Comparison of ENCODE assay signal across 11 cellular contexts in the genomic region with DNA sequence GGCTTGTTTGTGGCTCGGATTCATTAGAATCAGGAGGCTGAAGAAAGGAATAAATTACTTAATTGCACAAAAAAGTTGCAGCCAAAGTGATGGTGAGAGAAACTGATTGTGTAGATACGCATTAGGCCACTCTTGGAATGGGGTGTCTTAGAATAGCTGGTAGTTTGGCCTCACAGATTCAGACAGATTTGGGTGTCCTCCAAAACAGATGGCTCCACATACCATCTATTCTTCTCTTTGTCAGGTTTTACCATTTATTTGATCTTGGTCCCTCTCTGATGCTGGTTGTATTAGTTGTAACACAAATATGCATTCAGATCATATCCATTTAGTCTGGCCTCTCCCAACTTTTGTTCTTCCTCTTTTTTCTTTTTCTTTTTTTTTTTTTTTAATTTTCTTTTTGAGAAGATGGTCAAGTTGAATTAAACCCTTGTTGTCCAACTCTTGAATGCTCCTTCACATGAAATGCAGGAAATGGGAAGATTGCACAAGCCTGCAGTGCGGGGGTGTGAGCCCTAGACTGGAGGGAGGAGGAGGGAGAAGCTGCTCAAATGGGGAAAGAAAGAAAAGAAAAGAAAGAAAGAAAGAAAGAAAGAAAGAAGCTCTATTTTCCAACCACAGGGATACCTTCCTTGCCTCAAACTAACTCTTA.
DNase-seq lines count a peak whose midpoint lies in the region; ATAC-seq and TF ChIP-seq lines count a peak whose summit lies in the region.
"Had no signal": no experiment of that assay in that cellular context is flagged by ENCODE, and none has a peak within 500 bp of the region (broad histone marks: within the 10 kb centered on the region; RNA-seq: fewer than 3 reads in every experiment).

No MANE protein-coding gene starts in this region.

- H3K36me3 Mint-ChIP-seq in MCF 10A (ENCODE audit: insufficient read depth, unreplicated experiment), result no peaks in the 10 kb centered on the region
- H3K36me3 Mint-ChIP-seq in CD8-positive, alpha-beta T cell, result no peaks in the 10 kb centered on the region
- H3K36me3 Mint-ChIP-seq: IgD-negative memory B cell had no signal

- H3K4me3 ChIP-seq in lower lobe of right lung, result no peak overlapping the region
- no peak overlapping the region for H3K4me3 ChIP-seq in CD8-positive, alpha-beta T cell (ENCODE audit: low read depth, low read length)

- H3K27me3 ChIP-seq in lower lobe of right lung (ENCODE audit: low read depth), result no peaks in the 10 kb centered on the region
- H3K27me3 ChIP-seq in CD8-positive, alpha-beta T cell (ENCODE audit: insufficient read depth, low read length), result no peaks in the 10 kb centered on the region
- H3K27me3 ChIP-seq: neutrophil had no signal

- DNase-seq in AG08396 (ENCODE audit: low spot score), result peak; percentile 41
- peak; percentile 70 for DNase-seq in KBM-7
- DNase-seq in MCF 10A (ENCODE audit: unreplicated experiment), result peak; percentile 84
- DNase-seq in lower lobe of right lung, result peak; percentile 75
- no peak for DNase-seq in GM10266 (ENCODE audit: extremely low spot score)
- no peak for DNase-seq in CD8-positive, alpha-beta T cell
- no peak for DNase-seq in activated CD4-positive, alpha-beta T cell treated with anti-CD3 and anti-CD28 coated beads, Interleukin-2, amount 50 U/mL, for 48 hours
- DNase-seq in stimulated activated CD4-positive, alpha-beta T cell treated with anti-CD3 and anti-CD28 coated beads, Interleukin-4, amount 100 ng/mL, for 24 hours, result no peak
- DNase-seq: activated CD4-positive, alpha-beta memory T cell treated with anti-CD3 and anti-CD28 coated beads, Interleukin-2, amount 10 ng/mL, durations not matched to agents 7 days and 5 days had no signal

- H3K4me1 ChIP-seq in lower lobe of right lung, result peaks cover 5% of the 10 kb centered on the region
- no peaks in the 10 kb centered on the region for H3K4me1 ChIP-seq in CD8-positive, alpha-beta T cell (ENCODE audit: insufficient read depth, low read length)

- BruUV-seq in MCF 10A (replicated peaks; lab: Mats Ljungman, UMichigan), result no TSS peak

- H3K9me3 ChIP-seq in lower lobe of right lung, result no peaks in the 10 kb centered on the region
- no peaks in the 10 kb centered on the region for H3K9me3 ChIP-seq in CD8-positive, alpha-beta T cell (ENCODE audit: low read length)
- H3K9me3 ChIP-seq: neutrophil had no signal

- POLR2A ChIA-PET in MCF 10A (lab: Yijun Ruan, JAX), result no interaction called here
- POLR2A ChIA-PET in CD8-positive, alpha-beta T cell (lab: Charles Lee), result no interaction called here

- no peak for TF ChIP-seq CTCF in MCF 10A (IDR thresholded peaks at IDR 0.05; ENCODE audit: unreplicated experiment)
- TF ChIP-seq CTCF in lower lobe of right lung (IDR thresholded peaks at IDR 0.05), result no peak
- no peak for TF ChIP-seq CTCF in GM10266 (IDR thresholded peaks at IDR 0.05; ENCODE audit: control insufficient read depth, insufficient read depth, low read depth, missing control alignments)
- TF ChIP-seq CTCF in CD8-positive, alpha-beta T cell (IDR thresholded peaks at IDR 0.05), result no peak

- H3K36me3 ChIP-seq in lower lobe of right lung, result no peaks in the 10 kb centered on the region
- no peaks in the 10 kb centered on the region for H3K36me3 ChIP-seq in CD8-positive, alpha-beta T cell (ENCODE audit: insufficient read depth, low read length)
- H3K36me3 ChIP-seq: neutrophil had no signal

- CTCF ChIA-PET in MCF 10A (lab: Yijun Ruan, JAX), result interaction anchor here (1.0 to 1.4 kb wide), 3 partner anchors 24 to 54 kb away, joined by 3 read pairs; no protein-coding TSS in a partner anchor
- CTCF ChIA-PET in CD8-positive, alpha-beta T cell (lab: Charles Lee), result no interaction called here

- H3K27ac Mint-ChIP-seq in MCF 10A (ENCODE audit: low read depth, unreplicated experiment), result peak overlapping the region; percentile 26
- H3K27ac Mint-ChIP-seq in CD8-positive, alpha-beta T cell, result no peak overlapping the region
- H3K27ac Mint-ChIP-seq: activated CD4-positive, alpha-beta memory T cell treated with anti-CD3 and anti-CD28 coated beads, Interleukin-2, amount 10 ng/mL, durations not matched to agents 7 days and 5 days had no signal

- in situ Hi-C loops in KBM-7 (cut with MboI; ENCODE audit: low pct_unique_long_range_greater_than_20kb, low sequenced_read_pairs), result no loop called here

- intact Hi-C loops in MCF 10A (cut with micrococcal nuclease) (no loop called here), lower lobe of right lung (cut with DNase I) (no loop called here)
- intact Hi-C loops in CD8-positive, alpha-beta T cell (cut with DNase I, micrococcal nuclease), result no loop called here

- H3K4me1 Mint-ChIP-seq in MCF 10A (ENCODE audit: insufficient read depth, unreplicated experiment), result peaks cover 21% of the 10 kb centered on the region
- no peaks in the 10 kb centered on the region for H3K4me1 Mint-ChIP-seq in CD8-positive, alpha-beta T cell (ENCODE audit: low read depth)
- H3K4me1 Mint-ChIP-seq: activated CD4-positive, alpha-beta memory T cell treated with anti-CD3 and anti-CD28 coated beads, Interleukin-2, amount 10 ng/mL, durations not matched to agents 7 days and 5 days had no signal

- no peaks in the 10 kb centered on the region for H3K27me3 Mint-ChIP-seq in MCF 10A (ENCODE audit: insufficient read depth, unreplicated experiment)
- H3K27me3 Mint-ChIP-seq in CD8-positive, alpha-beta T cell (ENCODE audit: low read depth), result peaks cover 6% of the 10 kb centered on the region
- H3K27me3 Mint-ChIP-seq: activated CD4-positive, alpha-beta memory T cell treated with anti-CD3 and anti-CD28 coated beads, Interleukin-2, amount 10 ng/mL, durations not matched to agents 7 days and 5 days had no signal

- peak overlapping the region; percentile 37 for H3K4me3 Mint-ChIP-seq in MCF 10A (ENCODE audit: unreplicated experiment)
- H3K4me3 Mint-ChIP-seq in CD8-positive, alpha-beta T cell, result no peak overlapping the region
- H3K4me3 Mint-ChIP-seq: activated CD4-positive, alpha-beta memory T cell treated with anti-CD3 and anti-CD28 coated beads, Interleukin-2, amount 10 ng/mL, durations not matched to agents 7 days and 5 days had no signal

- H3K9me3 Mint-ChIP-seq in MCF 10A (ENCODE audit: unreplicated experiment), result no peaks in the 10 kb centered on the region
- H3K9me3 Mint-ChIP-seq in CD8-positive, alpha-beta T cell, result peaks cover 2% of the 10 kb centered on the region
- H3K9me3 Mint-ChIP-seq: activated CD4-positive, alpha-beta memory T cell treated with anti-CD3 and anti-CD28 coated beads, Interleukin-2, amount 10 ng/mL, durations not matched to agents 7 days and 5 days; IgD-negative memory B cell had no signal

- no peak overlapping the region for H3K27ac ChIP-seq in lower lobe of right lung
- no peak overlapping the region for H3K27ac ChIP-seq in CD8-positive, alpha-beta T cell (ENCODE audit: low read depth, low read length)
- H3K27ac ChIP-seq: neutrophil had no signal

- ATAC-seq in lower lobe of right lung, result peak; percentile 53 to 61
- ATAC-seq in CD8-positive, alpha-beta T cell, result no peak

Comparison
In these comparisons a context has a peak if more than half of its experiments do, and no peak if none do; other contexts are left out.
1. DNase-seq: peak in AG08396 (single experiment), KBM-7 (single experiment), MCF 10A (single experiment) and lower lobe of right lung (single experiment); none in GM10266 (single experiment), CD8-positive, alpha-beta T cell (0 of 7), activated CD4-positive, alpha-beta T cell treated with anti-CD3 and anti-CD28 coated beads, Interleukin-2, amount 50 U/mL, for 48 hours (0 of 2) and stimulated activated CD4-positive, alpha-beta T cell treated with anti-CD3 and anti-CD28 coated beads, Interleukin-4, amount 100 ng/mL, for 24 hours (single experiment).